12 cellular contexts compared by ENCODE assay signal in genomic region chr3:60431599-60431958, GRCh38.
A peak's percentile ranks its signal among the peaks of the same experiment; 100 is the strongest.
DNase-seq lines count a peak whose midpoint lies in the region; ATAC-seq and TF ChIP-seq lines count a peak whose summit lies in the region.
"Had no signal": no experiment of that assay in that cellular context is flagged by ENCODE, and none has a peak within 500 bp of the region (broad histone marks: within the 10 kb centered on the region; RNA-seq: fewer than 3 reads in every experiment).

No MANE protein-coding gene starts in this region.

- H3K27me3 ChIP-seq in CD4-positive, CD25-positive, alpha-beta regulatory T cell (ENCODE audit: control insufficient read depth, insufficient read depth, low read length) = no peaks in the 10 kb centered on the region
- H3K27me3 ChIP-seq in H9 (ENCODE audit: insufficient read depth, low read length) = no peaks in the 10 kb centered on the region
- H3K27me3 ChIP-seq: neutrophil had no signal

- peak in 1 of 2 donors; percentile 31 for ATAC-seq in CD4-positive, CD25-positive, alpha-beta regulatory T cell (ENCODE audit: low read depth in 2 of 2)
- ATAC-seq in HG02840 (IDR thresholded peaks at IDR 0.05; ENCODE audit: low FRiP score, unreplicated experiment) (no peak), GM18861 (IDR thresholded peaks at IDR 0.05; ENCODE audit: unreplicated experiment) (no peak)

- H3K9me3 ChIP-seq in CD4-positive, CD25-positive, alpha-beta regulatory T cell (ENCODE audit: control insufficient read depth in 2 of 2, low read length in 2 of 2) = no peaks in the 10 kb centered on the region
- H3K9me3 ChIP-seq in H9 (ENCODE audit: control insufficient read depth, low read depth, low read length) = no peaks in the 10 kb centered on the region
- H3K9me3 ChIP-seq: neutrophil had no signal

- H3K23me2 ChIP-seq in H9 (ENCODE audit: insufficient read length, low read depth, low read length, poor library complexity, severe bottlenecking) = no peaks in the 10 kb centered on the region

- H4K91ac ChIP-seq in H9 (ENCODE audit: insufficient read length, low read depth, low read length) = no peak overlapping the region

- peaks cover 0 to 4% (median 0%) of the 10 kb centered on the region in 7 donors for H3K9me3 Mint-ChIP-seq in CD4-positive, CD25-positive, alpha-beta regulatory T cell
- no peaks in the 10 kb centered on the region; a peak in 1 of 5 replicates for H3K9me3 Mint-ChIP-seq in H9
- H3K9me3 Mint-ChIP-seq: CD4-positive, alpha-beta memory T cell had no signal

- in situ Hi-C loops in SK-MEL-5 (cut with HindIII; ENCODE audit: low pct_unique_long_range_greater_than_20kb, low sequenced_read_pairs) = no loop called here

- H2AFZ ChIP-seq in H9 (ENCODE audit: low read length) = no peak overlapping the region

- DNase-seq in CD4-positive, CD25-positive, alpha-beta regulatory T cell = peak in 2 of 3 donors; percentile 3 to 27
- DNase-seq in H9 = peak; percentile 34
- DNase-seq in SK-MEL-5 (ENCODE audit: low read depth, low spot score) = peak; percentile 9
- peak; percentile 38 for DNase-seq in iPS DF 19.7 (ENCODE audit: low read depth, low spot score)
- no peak for DNase-seq in amygdala (lab: John Stamatoyannopoulos, UW)
- DNase-seq in NCI-H510A (lab: John Stamatoyannopoulos, UW) = no peak
- DNase-seq: activated CD8-positive, alpha-beta memory T cell treated with anti-CD3 and anti-CD28 coated beads for 24 hours; CD4-positive, alpha-beta memory T cell; NCI-H2029 treated with DMSO at 0.1 percent for 48 hours had no signal

- no peak overlapping the region for H3K18ac ChIP-seq in H9 (ENCODE audit: insufficient read length, low read depth, low read length)

- H3K27ac Mint-ChIP-seq in CD4-positive, CD25-positive, alpha-beta regulatory T cell = no peak overlapping the region
- peak overlapping the region in 1 of 3 experiments; percentile 9; a peak in 1 of 7 replicates for H3K27ac Mint-ChIP-seq in H9

- H4K5ac ChIP-seq in H9 (ENCODE audit: insufficient read length, low read depth, low read length) = no peak overlapping the region

- no peak overlapping the region for H2BK20ac ChIP-seq in H9 (ENCODE audit: low read depth, low read length, poor library complexity, severe bottlenecking)

- H3K27ac ChIP-seq in CD4-positive, CD25-positive, alpha-beta regulatory T cell (ENCODE audit: insufficient read depth, low read length, poor library complexity, severe bottlenecking) = no peak overlapping the region
- H3K27ac ChIP-seq in H9 (ENCODE audit: insufficient read length, low read depth, low read length) = no peak overlapping the region
- H3K27ac ChIP-seq: neutrophil had no signal

- H2BK120ac ChIP-seq in H9 (ENCODE audit: low read depth, low read length, poor library complexity, severe bottlenecking) = no peak overlapping the region

- no peaks in the 10 kb centered on the region for H3K4me1 ChIP-seq in CD4-positive, CD25-positive, alpha-beta regulatory T cell (ENCODE audit: control insufficient read depth, insufficient read depth, low read length, poor library complexity, severe bottlenecking)
- no peaks in the 10 kb centered on the region for H3K4me1 ChIP-seq in H9 (ENCODE audit: insufficient read depth, low read length)

- peaks cover 0 to 9% (median 0%) of the 10 kb centered on the region in 4 donors for H3K4me1 Mint-ChIP-seq in CD4-positive, CD25-positive, alpha-beta regulatory T cell
- H3K4me1 Mint-ChIP-seq in H9 = peaks cover 6 to 10% of the 10 kb centered on the region in 2 experiments; a peak in 3 of 4 replicates
- H3K4me1 Mint-ChIP-seq: CD4-positive, alpha-beta memory T cell had no signal

- H3K4me3 ChIP-seq in CD4-positive, CD25-positive, alpha-beta regulatory T cell (ENCODE audit: low read depth, low read length) = no peak overlapping the region

- H3K23ac ChIP-seq in H9 (ENCODE audit: insufficient read length, low read depth, low read length) = no peak overlapping the region

- no CpG with 5 or more reads among the region's 5 CpGs for WGBS in H9 (ENCODE audit: extremely low coverage, insufficient read length, low lambda C conversion rate)

- H4K20me1 ChIP-seq in H9 (ENCODE audit: control insufficient read depth, insufficient read depth, insufficient read length) = no peaks in the 10 kb centered on the region

- H3K79me1 ChIP-seq in H9 (ENCODE audit: insufficient read depth, low read depth, low read length, poor library complexity, severe bottlenecking) = no peaks in the 10 kb centered on the region

- no peak overlapping the region for H2AK5ac ChIP-seq in H9 (ENCODE audit: insufficient read length, low read length)

- no peaks in the 10 kb centered on the region for H3K27me3 Mint-ChIP-seq in CD4-positive, CD25-positive, alpha-beta regulatory T cell
- H3K27me3 Mint-ChIP-seq in H9 (ENCODE audit: low read depth) = no peaks in the 10 kb centered on the region
- H3K27me3 Mint-ChIP-seq: CD4-positive, alpha-beta memory T cell had no signal

- no peaks in the 10 kb centered on the region for H3K36me3 ChIP-seq in CD4-positive, CD25-positive, alpha-beta regulatory T cell (ENCODE audit: control insufficient read depth, insufficient read depth, low read length)
- H3K36me3 ChIP-seq: neutrophil had no signal

- no peak overlapping the region for H3K4me3 Mint-ChIP-seq in CD4-positive, CD25-positive, alpha-beta regulatory T cell
- H3K4me3 Mint-ChIP-seq in H9 = no peak overlapping the region
- H3K4me3 Mint-ChIP-seq: CD4-positive, alpha-beta memory T cell had no signal

- no peak overlapping the region for H3K9ac ChIP-seq in H9 (ENCODE audit: extremely low read depth, insufficient read length, low read length)

- no peak overlapping the region for H2BK5ac ChIP-seq in H9 (ENCODE audit: insufficient read length, low read length)

- H3K4me2 ChIP-seq in H9 (ENCODE audit: insufficient read depth, insufficient read length, low read length) = no peak overlapping the region

- no peak overlapping the region for H2BK12ac ChIP-seq in H9 (ENCODE audit: insufficient read length, low read depth, low read length)

- H2BK15ac ChIP-seq in H9 (ENCODE audit: low read depth, low read length) = no peak overlapping the region

- H3K14ac ChIP-seq in H9 (ENCODE audit: insufficient read depth, low read length) = no peak overlapping the region; the same call in 1 of the 2 replicates

- H3K36me3 Mint-ChIP-seq in CD4-positive, CD25-positive, alpha-beta regulatory T cell = no peaks in the 10 kb centered on the region
- no peaks in the 10 kb centered on the region for H3K36me3 Mint-ChIP-seq in H9 (ENCODE audit: insufficient read depth in 1 of 3, low read depth in 3 of 3)
- H3K36me3 Mint-ChIP-seq: CD4-positive, alpha-beta memory T cell had no signal

- H3K4ac ChIP-seq in H9 (ENCODE audit: low read depth, low read length) = no peak overlapping the region

- no peak overlapping the region for H3K56ac ChIP-seq in H9 (ENCODE audit: insufficient read length, low read depth, low read length)

- H3K79me2 ChIP-seq in H9 (ENCODE audit: insufficient read depth, low read length) = 0 out of 2 replicates have a peak, but pooled peaks cover 2% of the 10 kb centered on the region

- no peak overlapping the region for H3T11ph ChIP-seq in H9 (ENCODE audit: low read length)

- H4K8ac ChIP-seq in H9 (replicated peaks; ENCODE audit: insufficient read length, low read depth, low read length) = no peak overlapping the region

- peak; percentile 49; the same call in 2 of the 3 replicates for TF ChIP-seq CTCF in H9 (conservative IDR thresholded peaks at IDR 0.05)

Comparison
In these comparisons a context has a peak if more than half of its experiments do, and no peak if none do; other contexts are left out.
1. DNase-seq: peak in CD4-positive, CD25-positive, alpha-beta regulatory T cell (2 of 3), H9 (single experiment), SK-MEL-5 (single experiment) and iPS DF 19.7 (single experiment); none in amygdala (0 of 56) and NCI-H510A (single experiment).